In the genomic region with DNA sequence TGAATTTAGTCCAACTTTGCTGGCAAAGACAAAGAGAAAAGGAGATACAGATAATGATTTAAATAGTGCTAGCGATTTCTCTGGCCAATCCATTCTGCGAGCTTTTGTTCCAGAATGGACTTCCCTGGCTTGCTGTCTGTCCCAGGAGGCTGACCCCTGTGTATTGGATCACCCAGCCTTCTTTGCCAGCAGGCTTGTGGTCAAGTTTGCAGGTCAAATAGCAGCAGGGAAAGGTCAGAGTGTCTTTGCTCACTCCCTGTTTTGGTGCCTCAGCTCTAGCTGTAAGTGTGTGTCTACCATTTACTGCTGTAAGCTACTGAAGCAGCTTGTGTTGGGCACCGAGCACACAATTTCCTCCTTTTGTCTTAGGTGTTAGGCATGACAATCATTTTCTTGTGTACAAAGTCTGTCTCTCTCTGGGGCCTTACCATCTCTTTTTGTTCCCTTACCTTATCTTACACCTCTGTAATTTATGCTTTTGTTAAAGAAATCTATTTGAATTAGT, we compare ENCODE assay signal across 1 cellular context.
TF ChIP-seq lines count a peak whose summit lies in the region.

No MANE protein-coding gene starts in this region.

TF ChIP-seq in GM23338, 12 proteins besides CTCF, POLR2A, EP300 and RAD21 (continued from another document):
- TF ChIP-seq, protein P1, sequence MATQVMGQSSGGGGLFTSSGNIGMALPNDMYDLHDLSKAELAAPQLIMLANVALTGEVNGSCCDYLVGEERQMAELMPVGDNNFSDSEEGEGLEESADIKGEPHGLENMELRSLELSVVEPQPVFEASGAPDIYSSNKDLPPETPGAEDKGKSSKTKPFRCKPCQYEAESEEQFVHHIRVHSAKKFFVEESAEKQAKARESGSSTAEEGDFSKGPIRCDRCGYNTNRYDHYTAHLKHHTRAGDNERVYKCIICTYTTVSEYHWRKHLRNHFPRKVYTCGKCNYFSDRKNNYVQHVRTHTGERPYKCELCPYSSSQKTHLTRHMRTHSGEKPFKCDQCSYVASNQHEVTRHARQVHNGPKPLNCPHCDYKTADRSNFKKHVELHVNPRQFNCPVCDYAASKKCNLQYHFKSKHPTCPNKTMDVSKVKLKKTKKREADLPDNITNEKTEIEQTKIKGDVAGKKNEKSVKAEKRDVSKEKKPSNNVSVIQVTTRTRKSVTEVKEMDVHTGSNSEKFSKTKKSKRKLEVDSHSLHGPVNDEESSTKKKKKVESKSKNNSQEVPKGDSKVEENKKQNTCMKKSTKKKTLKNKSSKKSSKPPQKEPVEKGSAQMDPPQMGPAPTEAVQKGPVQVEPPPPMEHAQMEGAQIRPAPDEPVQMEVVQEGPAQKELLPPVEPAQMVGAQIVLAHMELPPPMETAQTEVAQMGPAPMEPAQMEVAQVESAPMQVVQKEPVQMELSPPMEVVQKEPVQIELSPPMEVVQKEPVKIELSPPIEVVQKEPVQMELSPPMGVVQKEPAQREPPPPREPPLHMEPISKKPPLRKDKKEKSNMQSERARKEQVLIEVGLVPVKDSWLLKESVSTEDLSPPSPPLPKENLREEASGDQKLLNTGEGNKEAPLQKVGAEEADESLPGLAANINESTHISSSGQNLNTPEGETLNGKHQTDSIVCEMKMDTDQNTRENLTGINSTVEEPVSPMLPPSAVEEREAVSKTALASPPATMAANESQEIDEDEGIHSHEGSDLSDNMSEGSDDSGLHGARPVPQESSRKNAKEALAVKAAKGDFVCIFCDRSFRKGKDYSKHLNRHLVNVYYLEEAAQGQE (IDR thresholded peaks at IDR 0.05; ENCODE audit: unreplicated experiment) = no peak
- TF ChIP-seq, protein P2, sequence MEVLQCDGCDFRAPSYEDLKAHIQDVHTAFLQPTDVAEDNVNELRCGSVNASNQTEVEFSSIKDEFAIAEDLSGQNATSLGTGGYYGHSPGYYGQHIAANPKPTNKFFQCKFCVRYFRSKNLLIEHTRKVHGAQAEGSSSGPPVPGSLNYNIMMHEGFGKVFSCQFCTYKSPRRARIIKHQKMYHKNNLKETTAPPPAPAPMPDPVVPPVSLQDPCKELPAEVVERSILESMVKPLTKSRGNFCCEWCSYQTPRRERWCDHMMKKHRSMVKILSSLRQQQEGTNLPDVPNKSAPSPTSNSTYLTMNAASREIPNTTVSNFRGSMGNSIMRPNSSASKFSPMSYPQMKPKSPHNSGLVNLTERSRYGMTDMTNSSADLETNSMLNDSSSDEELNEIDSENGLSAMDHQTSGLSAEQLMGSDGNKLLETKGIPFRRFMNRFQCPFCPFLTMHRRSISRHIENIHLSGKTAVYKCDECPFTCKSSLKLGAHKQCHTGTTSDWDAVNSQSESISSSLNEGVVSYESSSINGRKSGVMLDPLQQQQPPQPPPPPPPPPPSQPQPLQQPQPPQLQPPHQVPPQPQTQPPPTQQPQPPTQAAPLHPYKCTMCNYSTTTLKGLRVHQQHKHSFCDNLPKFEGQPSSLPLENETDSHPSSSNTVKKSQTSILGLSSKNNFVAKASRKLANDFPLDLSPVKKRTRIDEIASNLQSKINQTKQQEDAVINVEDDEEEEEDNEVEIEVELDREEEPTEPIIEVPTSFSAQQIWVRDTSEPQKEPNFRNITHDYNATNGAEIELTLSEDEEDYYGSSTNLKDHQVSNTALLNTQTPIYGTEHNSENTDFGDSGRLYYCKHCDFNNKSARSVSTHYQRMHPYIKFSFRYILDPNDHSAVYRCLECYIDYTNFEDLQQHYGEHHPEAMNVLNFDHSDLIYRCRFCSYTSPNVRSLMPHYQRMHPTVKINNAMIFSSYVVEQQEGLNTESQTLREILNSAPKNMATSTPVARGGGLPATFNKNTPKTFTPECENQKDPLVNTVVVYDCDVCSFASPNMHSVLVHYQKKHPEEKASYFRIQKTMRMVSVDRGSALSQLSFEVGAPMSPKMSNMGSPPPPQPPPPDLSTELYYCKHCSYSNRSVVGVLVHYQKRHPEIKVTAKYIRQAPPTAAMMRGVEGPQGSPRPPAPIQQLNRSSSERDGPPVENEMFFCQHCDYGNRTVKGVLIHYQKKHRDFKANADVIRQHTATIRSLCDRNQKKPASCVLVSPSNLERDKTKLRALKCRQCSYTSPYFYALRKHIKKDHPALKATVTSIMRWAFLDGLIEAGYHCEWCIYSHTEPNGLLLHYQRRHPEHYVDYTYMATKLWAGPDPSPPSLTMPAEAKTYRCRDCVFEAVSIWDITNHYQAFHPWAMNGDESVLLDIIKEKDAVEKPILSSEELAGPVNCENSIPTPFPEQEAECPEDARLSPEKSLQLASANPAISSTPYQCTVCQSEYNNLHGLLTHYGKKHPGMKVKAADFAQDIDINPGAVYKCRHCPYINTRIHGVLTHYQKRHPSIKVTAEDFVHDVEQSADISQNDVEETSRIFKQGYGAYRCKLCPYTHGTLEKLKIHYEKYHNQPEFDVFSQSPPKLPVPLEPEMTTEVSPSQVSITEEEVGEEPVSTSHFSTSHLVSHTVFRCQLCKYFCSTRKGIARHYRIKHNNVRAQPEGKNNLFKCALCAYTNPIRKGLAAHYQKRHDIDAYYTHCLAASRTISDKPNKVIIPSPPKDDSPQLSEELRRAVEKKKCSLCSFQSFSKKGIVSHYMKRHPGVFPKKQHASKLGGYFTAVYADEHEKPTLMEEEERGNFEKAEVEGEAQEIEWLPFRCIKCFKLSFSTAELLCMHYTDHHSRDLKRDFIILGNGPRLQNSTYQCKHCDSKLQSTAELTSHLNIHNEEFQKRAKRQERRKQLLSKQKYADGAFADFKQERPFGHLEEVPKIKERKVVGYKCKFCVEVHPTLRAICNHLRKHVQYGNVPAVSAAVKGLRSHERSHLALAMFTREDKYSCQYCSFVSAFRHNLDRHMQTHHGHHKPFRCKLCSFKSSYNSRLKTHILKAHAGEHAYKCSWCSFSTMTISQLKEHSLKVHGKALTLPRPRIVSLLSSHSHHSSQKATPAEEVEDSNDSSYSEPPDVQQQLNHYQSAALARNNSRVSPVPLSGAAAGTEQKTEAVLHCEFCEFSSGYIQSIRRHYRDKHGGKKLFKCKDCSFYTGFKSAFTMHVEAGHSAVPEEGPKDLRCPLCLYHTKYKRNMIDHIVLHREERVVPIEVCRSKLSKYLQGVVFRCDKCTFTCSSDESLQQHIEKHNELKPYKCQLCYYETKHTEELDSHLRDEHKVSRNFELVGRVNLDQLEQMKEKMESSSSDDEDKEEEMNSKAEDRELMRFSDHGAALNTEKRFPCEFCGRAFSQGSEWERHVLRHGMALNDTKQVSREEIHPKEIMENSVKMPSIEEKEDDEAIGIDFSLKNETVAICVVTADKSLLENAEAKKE (CRISPR knock-in tag; IDR thresholded peaks at IDR 0.05) = no peak
- TF ChIP-seq JUNB (IDR thresholded peaks at IDR 0.05; ENCODE audit: unreplicated experiment) (no peak), NANOG (IDR thresholded peaks at IDR 0.05; ENCODE audit: borderline replicate concordance) (no peak), CREB1 (CRISPR knock-in tag; IDR thresholded peaks at IDR 0.05; ENCODE audit: low read depth) (no peak), EZH2 (IDR thresholded peaks at IDR 0.05; ENCODE audit: low read depth, unreplicated experiment) (no peak), ZNF331 (CRISPR knock-in tag; IDR thresholded peaks at IDR 0.05; ENCODE audit: low read depth) (no peak), STAT1 (IDR thresholded peaks at IDR 0.05; ENCODE audit: unreplicated experiment) (no peak), POLR2AphosphoS5 (IDR thresholded peaks at IDR 0.05; ENCODE audit: low read depth) (no peak)
